ENCODE assay signal across 18 cellular contexts in the genomic region with DNA sequence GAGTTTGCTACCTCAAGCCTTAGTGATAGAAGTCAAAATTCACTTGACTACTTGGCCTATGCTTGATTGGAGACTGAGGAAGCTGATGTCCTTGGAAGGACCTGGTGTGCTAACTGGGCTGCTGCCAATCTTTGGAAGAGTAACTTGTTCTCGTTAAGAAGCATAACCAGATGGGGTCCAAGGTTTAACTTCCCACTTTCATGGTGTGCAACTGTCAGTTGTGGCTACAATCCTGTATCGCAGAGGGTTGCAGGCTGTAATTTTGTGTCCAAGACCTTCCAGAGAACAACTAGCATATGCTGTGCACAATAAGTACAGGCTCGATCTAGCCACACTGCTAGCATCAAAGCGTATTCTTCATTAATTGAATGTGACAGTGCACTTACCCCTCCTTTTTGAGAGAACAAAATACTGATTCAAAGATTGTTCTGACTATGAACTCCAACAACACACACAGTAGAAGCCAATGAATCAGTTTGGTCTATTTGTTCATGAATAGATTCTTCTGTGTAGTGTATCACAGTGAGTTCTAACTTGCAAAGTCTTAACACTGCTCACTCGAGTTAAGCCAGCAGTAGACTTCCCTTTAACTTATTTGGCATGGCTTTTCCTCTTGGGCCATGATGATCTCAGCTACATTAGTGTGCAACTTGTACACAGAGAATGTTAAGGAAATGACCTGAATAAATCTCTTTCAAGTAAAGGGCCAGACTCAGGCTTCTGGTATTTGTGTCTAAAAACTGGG. TPM values are rescaled to one million over a fixed set of nuclear protein-coding genes. Genes with fewer than 3 reads are reported as not detected.
DNase-seq lines count a peak whose midpoint lies in the region; ATAC-seq and TF ChIP-seq lines count a peak whose summit lies in the region.
"Had no signal": no experiment of that assay in that cellular context is flagged by ENCODE, and none has a peak within 500 bp of the region (broad histone marks: within the 10 kb centered on the region; RNA-seq: fewer than 3 reads in every experiment).

No MANE protein-coding gene starts in this region.

- WGBS in GM23248 (ENCODE audit: low coverage in 1 of 2, low lambda C conversion rate in 2 of 2, missing lambda C conversion rate in 2 of 2), 2 experiments, result 9 to 13% methylated on average over 5 of the region's 5 CpGs
- 46 to 74% (median 60%) methylated on average over 5 of the region's 5 CpGs for WGBS in heart left ventricle, 4 donors
- 52 to 70% (median 57%) methylated on average over 5 of the region's 5 CpGs for WGBS in stomach, 5 donors

- H3K27me3 ChIP-seq in GM23248 (replicated peaks; ENCODE audit: insufficient read depth) (no peaks in the 10 kb centered on the region), heart left ventricle (no peaks in the 10 kb centered on the region), stomach (no peaks in the 10 kb centered on the region)
- H3K27me3 ChIP-seq: foreskin keratinocyte, uterus had no signal

- H3K9me3 ChIP-seq in GM23248 (ENCODE audit: low read depth), result no peaks in the 10 kb centered on the region
- H3K9me3 ChIP-seq in heart left ventricle, result no peaks in the 10 kb centered on the region
- H3K9me3 ChIP-seq in stomach, result no peaks in the 10 kb centered on the region
- H3K9me3 ChIP-seq: uterus had no signal

- H3K27ac ChIP-seq in GM23248 (no peak overlapping the region), heart left ventricle (peak overlapping the region in 1 of 12 donors; percentile 53), stomach (peak overlapping the region in 3 of 5 donors; percentile 53 to 59 (median 55))
- H3K27ac ChIP-seq: foreskin keratinocyte, uterus had no signal

- no peak for TF ChIP-seq CTCF in heart left ventricle (IDR thresholded peaks at IDR 0.05)
- no peak for TF ChIP-seq CTCF in stomach (IDR thresholded peaks at IDR 0.05)

- H3K36me3 ChIP-seq in GM23248 (ENCODE audit: low read depth), result no peaks in the 10 kb centered on the region
- H3K36me3 ChIP-seq in heart left ventricle, result no peaks in the 10 kb centered on the region
- H3K36me3 ChIP-seq in stomach, result no peaks in the 10 kb centered on the region
- H3K36me3 ChIP-seq: uterus had no signal

- H3K79me2 ChIP-seq in GM23248 (ENCODE audit: insufficient read depth), result no peaks in the 10 kb centered on the region

- intact Hi-C loops in heart left ventricle (cut with DNase I) (no loop called here), stomach (cut with DNase I; ENCODE audit: low total_unique reads) (no loop called here)

- H3K9ac ChIP-seq in GM23248, result no peak overlapping the region

- no peak for TF ChIP-seq EP300 in stomach (IDR thresholded peaks at IDR 0.05)

- H3K4me2 ChIP-seq in GM23248 (ENCODE audit: unreplicated experiment), result no peak overlapping the region

- TF ChIP-seq POLR2A in heart left ventricle (IDR thresholded peaks at IDR 0.05), result no peak
- no peak for TF ChIP-seq POLR2A in stomach (IDR thresholded peaks at IDR 0.05)

- H4K20me1 ChIP-seq in GM23248 (ENCODE audit: insufficient read depth), result no peaks in the 10 kb centered on the region

- ATAC-seq in heart left ventricle, result peak; percentile 55 to 83 (median 70)
- ATAC-seq: foreskin keratinocyte, K562, PC-3 had no signal

- no peak overlapping the region for H2AFZ ChIP-seq in GM23248

- in situ Hi-C loops in GM23248 (cut with MboI), result no loop called here

- peaks cover 19% of the 10 kb centered on the region for H3K4me1 ChIP-seq in GM23248 (ENCODE audit: insufficient read depth)
- peaks cover 0 to 9% (median 0%) of the 10 kb centered on the region in 12 donors for H3K4me1 ChIP-seq in heart left ventricle
- peaks cover 0 to 32% (median 22%) of the 10 kb centered on the region in 4 donors for H3K4me1 ChIP-seq in stomach
- H3K4me1 ChIP-seq: foreskin keratinocyte, uterus had no signal

- peak; percentile 85 for DNase-seq in GM23248
- peak; percentile 10 for DNase-seq in astrocyte of the hippocampus (ENCODE audit: low read depth, low spot score)
- no peak for DNase-seq in heart left ventricle
- DNase-seq in stomach, result no peak
- no peak for DNase-seq in NCI-H510A treated with DMSO at 0.1 percent for 48 hours (lab: John Stamatoyannopoulos, UW)
- DNase-seq in activated T-cell treated with anti-CD3 and anti-CD28 coated beads for 4 hours, result no peak
- no peak for DNase-seq in NCI-H1417 (lab: John Stamatoyannopoulos, UW)
- DNase-seq: activated CD4-positive, CD25-positive, alpha-beta regulatory T cell treated with anti-CD3 and anti-CD28 coated beads, Interleukin-2, amount 50 U/mL, for 72 hours; activated naive CD8-positive, alpha-beta T cell treated with anti-CD3 and anti-CD28 coated beads, Interleukin-2, amount 10 ng/mL, durations not matched to agents 7 days and 5 days; CD4-positive, alpha-beta T cell; GF-D8; NCI-H1417 treated with DMSO at 0.1 percent for 48 hours; NCI-H510A; PC-3; stimulated activated CD4-positive, alpha-beta T cell treated with anti-CD3 and anti-CD28 coated beads, Interleukin-2, amount 100 ng/mL, for 48 hours; uterus had no signal

- H3F3A ChIP-seq in GM23248 (ENCODE audit: insufficient read depth), result peaks cover 15% of the 10 kb centered on the region

- H3K4me3 ChIP-seq in GM23248 (no peak overlapping the region), heart left ventricle (no peak overlapping the region), stomach (no peak overlapping the region)
- H3K4me3 ChIP-seq: K562, uterus had no signal

- no peaks in the 10 kb centered on the region for H3K9me2 ChIP-seq in GM23248 (ENCODE audit: insufficient read depth)

RNA-seq across cellular contexts. Expression of a gene that starts 15.8 kb away (rescaled TPM):
- total RNA-seq in GM23248 (2014; rRNA removed; shearing (Covaris generic)), result 12.8 and 14.4 TPM in 2 replicates
- polyA plus RNA-seq in GM23248 (2016; fragmentation: Nextera tagmentation; extraction: Ambion mirVana) (3.7 and 5.5 TPM in 2 replicates), heart left ventricle (1 to 10 TPM; 2.5 to 3.1 TPM), stomach (1 to 10 TPM; 4.1 to 5.4 (median 5.0) TPM)
- total RNA-seq in heart left ventricle (10 to 100 TPM in 3 of 9 donors, 1 to 10 TPM in 6; 4.0 to 12.1 (median 8.0) TPM), stomach (10 to 100 TPM in 4 of 5 donors, 1 to 10 TPM in 1; 5.8 to 66.5 (median 21.6) TPM)

Comparison
In these comparisons a context has a peak if more than half of its experiments do, and no peak if none do; other contexts are left out.
1. DNase-seq: peak in GM23248 (single experiment) and astrocyte of the hippocampus (single experiment); none in heart left ventricle (0 of 5), stomach (single experiment), NCI-H510A treated with DMSO at 0.1 percent for 48 hours (single experiment), activated T-cell treated with anti-CD3 and anti-CD28 coated beads for 4 hours (single experiment) and NCI-H1417 (0 of 3).